Comparison of ENCODE assay signal across 8 cellular contexts in the genomic region with DNA sequence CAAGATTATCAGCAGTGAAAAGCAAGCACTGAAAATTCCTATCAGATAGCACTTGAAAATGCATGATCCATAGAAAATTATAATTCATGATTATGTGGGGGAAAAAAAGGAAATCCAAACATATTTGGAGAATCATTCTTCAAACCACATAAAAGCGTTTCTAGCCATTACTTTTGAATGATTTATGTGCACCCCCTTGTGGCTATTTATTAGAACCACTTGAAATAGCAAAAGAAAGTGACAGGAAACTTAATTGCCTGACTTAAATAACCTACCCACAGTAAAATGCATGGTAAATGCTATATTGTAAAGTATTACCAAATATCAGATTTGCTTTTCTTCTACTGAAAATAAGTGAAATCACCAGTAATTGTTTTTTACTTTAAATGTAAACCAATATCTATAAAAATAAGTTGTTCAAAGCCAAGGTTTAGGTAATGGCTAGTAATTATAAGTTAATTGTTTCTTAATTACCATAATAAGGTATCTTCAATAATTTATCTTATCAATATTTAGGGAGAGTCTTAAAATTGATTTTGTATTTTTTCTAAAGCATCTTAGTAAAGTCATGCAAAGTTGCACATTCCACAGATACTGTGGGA.
A peak's percentile ranks its signal among the peaks of the same experiment; 100 is the strongest.
DNase-seq lines count a peak whose midpoint lies in the region; ATAC-seq and TF ChIP-seq lines count a peak whose summit lies in the region.

No MANE protein-coding gene starts in this region.

- no peaks in the 10 kb centered on the region for H3K4me1 Mint-ChIP-seq in activated CD4-positive, alpha-beta memory T cell treated with anti-CD3 and anti-CD28 coated beads, Interleukin-2, amount 10 ng/mL, durations not matched to agents 7 days and 5 days

- TF ChIP-seq CTCF in RWPE1 (conservative IDR thresholded peaks at IDR 0.05; ENCODE audit: low read depth): peak; percentile 54
- peak; percentile 58 for TF ChIP-seq CTCF in smooth muscle cell (IDR thresholded peaks at IDR 0.05; ENCODE audit: borderline replicate concordance, insufficient read depth, poor library complexity, severe bottlenecking)

- no peaks in the 10 kb centered on the region for H3K9me3 Mint-ChIP-seq in activated CD4-positive, alpha-beta memory T cell treated with anti-CD3 and anti-CD28 coated beads, Interleukin-2, amount 10 ng/mL, durations not matched to agents 7 days and 5 days

- H3K9me3 ChIP-seq in smooth muscle cell (replicated peaks; ENCODE audit: low read depth): no peaks in the 10 kb centered on the region

- POLR2A ChIA-PET in RWPE1 (lab: Yijun Ruan, JAX; ENCODE audit: low non-redundant PET): no interaction called here
- POLR2A ChIA-PET in activated CD4-positive, alpha-beta memory T cell treated with anti-CD3 and anti-CD28 coated beads, Interleukin-2, amount 10 ng/mL, durations not matched to agents 7 days and 5 days (lab: Charles Lee): no interaction called here

- peaks cover 29% of the 10 kb centered on the region for H3K4me1 ChIP-seq in smooth muscle cell (ENCODE audit: low read depth)

- no peaks in the 10 kb centered on the region for H3K27me3 Mint-ChIP-seq in activated CD4-positive, alpha-beta memory T cell treated with anti-CD3 and anti-CD28 coated beads, Interleukin-2, amount 10 ng/mL, durations not matched to agents 7 days and 5 days

- H3K4me3 ChIP-seq in smooth muscle cell: no peak overlapping the region

- no peaks in the 10 kb centered on the region for H4K20me1 ChIP-seq in smooth muscle cell (ENCODE audit: low read depth)

- H2AFZ ChIP-seq in smooth muscle cell (ENCODE audit: low read depth): no peak overlapping the region

- H3K4me3 Mint-ChIP-seq in activated CD4-positive, alpha-beta memory T cell treated with anti-CD3 and anti-CD28 coated beads, Interleukin-2, amount 10 ng/mL, durations not matched to agents 7 days and 5 days: no peak overlapping the region

- no peaks in the 10 kb centered on the region for H3K36me3 ChIP-seq in smooth muscle cell (ENCODE audit: low read depth)

- peaks cover 62% of the 10 kb centered on the region for H3K79me2 ChIP-seq in smooth muscle cell (ENCODE audit: low read depth)

- H3F3A ChIP-seq in smooth muscle cell (ENCODE audit: low read depth): no peaks in the 10 kb centered on the region

- H3K27ac ChIP-seq in RWPE1: no peak overlapping the region
- H3K27ac ChIP-seq in smooth muscle cell (ENCODE audit: low read depth): no peak overlapping the region

- CTCF ChIA-PET in RWPE1 (lab: Yijun Ruan, JAX): interaction anchor here (1.0 kb wide), 2 partner anchors 71 to 173 kb away, joined by 4 to 6 read pairs; no protein-coding TSS in a partner anchor
- CTCF ChIA-PET in activated CD4-positive, alpha-beta memory T cell treated with anti-CD3 and anti-CD28 coated beads, Interleukin-2, amount 10 ng/mL, durations not matched to agents 7 days and 5 days (lab: Charles Lee): no interaction called here

- no peaks in the 10 kb centered on the region for H3K27me3 ChIP-seq in smooth muscle cell (ENCODE audit: low read depth)

- DNase-seq in DMS 273 (lab: John Stamatoyannopoulos, UW; ENCODE audit: unreplicated experiment): peak; percentile 71
- DNase-seq in DMS 273 treated with DMSO at 0.1 percent for 48 hours (lab: John Stamatoyannopoulos, UW): no peak
- peak; percentile 60 for DNase-seq in LHCN-M2 (ENCODE audit: low read depth)
- DNase-seq in RWPE1 (ENCODE audit: low spot score): peak; percentile 27
- peak; percentile 86 for DNase-seq in fibroblast of peridontal ligament (ENCODE audit: extremely low read depth)
- no peak for DNase-seq in smooth muscle cell (lab: John Stamatoyannopoulos, UW; ENCODE audit: unreplicated experiment)
- no peak for DNase-seq in activated CD4-positive, alpha-beta memory T cell treated with anti-CD3 and anti-CD28 coated beads, Interleukin-2, amount 10 ng/mL, durations not matched to agents 7 days and 5 days

- peak overlapping the region; percentile 4 for H3K4me2 ChIP-seq in smooth muscle cell

- H3K36me3 Mint-ChIP-seq in activated CD4-positive, alpha-beta memory T cell treated with anti-CD3 and anti-CD28 coated beads, Interleukin-2, amount 10 ng/mL, durations not matched to agents 7 days and 5 days (ENCODE audit: low read depth): no peaks in the 10 kb centered on the region

- no peak overlapping the region for H3K27ac Mint-ChIP-seq in activated CD4-positive, alpha-beta memory T cell treated with anti-CD3 and anti-CD28 coated beads, Interleukin-2, amount 10 ng/mL, durations not matched to agents 7 days and 5 days

- no peak for ATAC-seq in GM19467 (IDR thresholded peaks at IDR 0.05; ENCODE audit: unreplicated experiment)

- 20% methylated on average over 1 of the region's 1 CpG for WGBS in smooth muscle cell (ENCODE audit: low lambda C conversion rate)

- no peak overlapping the region for H3K9ac ChIP-seq in smooth muscle cell (ENCODE audit: low read depth)

Comparison
In these comparisons a context has a peak if more than half of its experiments do, and no peak if none do; other contexts are left out.
1. DNase-seq: peak in DMS 273 (single experiment), LHCN-M2 (single experiment), RWPE1 (single experiment) and fibroblast of peridontal ligament (single experiment); none in DMS 273 treated with DMSO at 0.1 percent for 48 hours (single experiment), smooth muscle cell (single experiment) and activated CD4-positive, alpha-beta memory T cell treated with anti-CD3 and anti-CD28 coated beads, Interleukin-2, amount 10 ng/mL, durations not matched to agents 7 days and 5 days (single experiment).